In genomic region chr16:84579936-84580335, GRCh38 we compare ENCODE assay signal across 1 cellular context.
TF ChIP-seq lines count a peak whose summit lies in the region.

No MANE protein-coding gene starts in this region.

TF ChIP-seq in GM23338, 12 proteins besides CTCF, POLR2A, EP300 and RAD21:
- TF ChIP-seq EZH2phosphoT487 (IDR thresholded peaks at IDR 0.05; ENCODE audit: unreplicated experiment) (no peak), POLR2AphosphoS5 (IDR thresholded peaks at IDR 0.05; ENCODE audit: low read depth) (no peak), JUNB (IDR thresholded peaks at IDR 0.05; ENCODE audit: unreplicated experiment) (no peak), REST (IDR thresholded peaks at IDR 0.05; ENCODE audit: unreplicated experiment) (no peak), EZH2 (IDR thresholded peaks at IDR 0.05; ENCODE audit: low read depth, unreplicated experiment) (no peak), CREB1 (CRISPR knock-in tag; IDR thresholded peaks at IDR 0.05; ENCODE audit: low read depth) (no peak), NANOG (IDR thresholded peaks at IDR 0.05; ENCODE audit: borderline replicate concordance) (no peak), ZNF331 (CRISPR knock-in tag; IDR thresholded peaks at IDR 0.05; ENCODE audit: low read depth) (no peak), STAT1 (IDR thresholded peaks at IDR 0.05; ENCODE audit: unreplicated experiment) (no peak), ZNF114 (CRISPR knock-in tag; IDR thresholded peaks at IDR 0.05) (no peak)
